ENCODE assay signal across 8 cellular contexts in genomic region chr1:8879348-8880067, GRCh38. TPM values are rescaled to one million over a fixed set of nuclear protein-coding genes. Genes with fewer than 3 reads are reported as not detected.
A peak's percentile ranks its signal among the peaks of the same experiment; 100 is the strongest.
DNase-seq lines count a peak whose midpoint lies in the region; ATAC-seq, FAIRE-seq and TF ChIP-seq lines count a peak whose summit lies in the region.

No MANE protein-coding gene starts in this region.

- H4K5ac ChIP-seq in mesendoderm (ENCODE audit: low read length) = no peak overlapping the region

- TF ChIP-seq CTCF in D721Med (IDR thresholded peaks at IDR 0.05; ENCODE audit: insufficient read depth, missing control alignments) (peak; percentile 25), cardiac fibroblast (IDR thresholded peaks at IDR 0.05; ENCODE audit: low read depth, low read length) (no peak)

- no peaks in the 10 kb centered on the region for H3K9me3 ChIP-seq in MG63

- peak overlapping the region; percentile 59 for H3K4me2 ChIP-seq in mesendoderm (ENCODE audit: low read length)

- H4K8ac ChIP-seq in mesendoderm (ENCODE audit: low read depth, low read length) = peak overlapping the region; percentile 65

- H3K9ac ChIP-seq in mesendoderm (ENCODE audit: low read length) = peak overlapping the region; percentile 86

- H2BK15ac ChIP-seq in mesendoderm (replicated peaks; ENCODE audit: low read depth) = peak overlapping the region; percentile 28

- H3K23ac ChIP-seq in mesendoderm (ENCODE audit: low read length) = no peak overlapping the region

- H3K18ac ChIP-seq in mesendoderm (ENCODE audit: low read length) = peak overlapping the region; percentile 95

- DNase-seq in D721Med (ENCODE audit: insufficient read length, low spot score) (no peak), MG63 (no peak), cardiac fibroblast (ENCODE audit: low read depth in 2 of 2) (no peak), mesendoderm (peak; percentile 84), SKM-1 (lab: John Stamatoyannopoulos, UW; ENCODE audit: unreplicated experiment) (no peak), GF-D8 (lab: John Stamatoyannopoulos, UW) (no peak)

- peaks cover 18% of the 10 kb centered on the region for H3K4me1 ChIP-seq in mesendoderm (ENCODE audit: control insufficient read depth, low read depth, low read length)

- no peak for FAIRE-seq in D721Med (lab: Jason Lieb, UNC)

- peak overlapping the region; percentile 94 for H3K56ac ChIP-seq in mesendoderm (ENCODE audit: low read length)

- no peak overlapping the region for H2AK5ac ChIP-seq in mesendoderm (ENCODE audit: low read length)

- peak overlapping the region; percentile 98 for H3K27ac ChIP-seq in mesendoderm (ENCODE audit: low read depth, low read length)

- H3K27me3 ChIP-seq in MG63 (no peaks in the 10 kb centered on the region), mesendoderm (ENCODE audit: insufficient read depth, low read length, poor library complexity) (no peaks in the 10 kb centered on the region)

- ATAC-seq in GM19455 (IDR thresholded peaks at IDR 0.05; ENCODE audit: unreplicated experiment) (no peak), GM19452 (IDR thresholded peaks at IDR 0.05; ENCODE audit: unreplicated experiment) (no peak)

- peak overlapping the region; percentile 46 for H2BK5ac ChIP-seq in mesendoderm (ENCODE audit: low read length)

- no peaks in the 10 kb centered on the region for H3K79me1 ChIP-seq in mesendoderm (ENCODE audit: low read length)

- H3K79me2 ChIP-seq in mesendoderm (ENCODE audit: control insufficient read depth, insufficient read depth, low read length) = peaks cover 40% of the 10 kb centered on the region

- peak overlapping the region; percentile 94 for H3K4ac ChIP-seq in mesendoderm (ENCODE audit: low read depth, low read length)

- peaks cover 35% of the 10 kb centered on the region for H3K36me3 ChIP-seq in MG63
- H3K36me3 ChIP-seq in mesendoderm (ENCODE audit: control insufficient read depth, insufficient read depth, low read length) = peaks cover 3% of the 10 kb centered on the region

- peak overlapping the region; percentile 1 for H2BK120ac ChIP-seq in mesendoderm (ENCODE audit: low read depth, low read length)

- no CpG with 5 or more reads among the region's 15 CpGs for WGBS in mesendoderm (ENCODE audit: extremely low coverage, insufficient coverage, low lambda C conversion rate)

- H3K4me3 ChIP-seq in MG63 = peak overlapping the region; percentile 76
- H3K4me3 ChIP-seq in cardiac fibroblast (replicated peaks in 1 of 2; ENCODE audit: low read depth in 2 of 2, low read length in 2 of 2) = peak overlapping the region; percentile 21 to 95
- H3K4me3 ChIP-seq in mesendoderm (ENCODE audit: low read length) = peak overlapping the region; percentile 55

RNA-seq across cellular contexts. Expression of gene ENO1, which starts 1.0 kb away (rescaled TPM):
- 2,801 and 3,884 TPM in 2 replicates for total RNA-seq in MG63 (2014; rRNA removed; shearing (Covaris generic); ENCODE audit: low replicate concordance)
- polyA plus RNA-seq in mesendoderm (2013, experiment 1 of 2) = 1,324 TPM
- polyA plus RNA-seq in mesendoderm (2013, experiment 2 of 2) = 1,329 TPM
